Comparison of ENCODE assay signal across 1 cellular context in genomic region chr12:98503343-98503592, GRCh38.
TF ChIP-seq lines count a peak whose summit lies in the region.

No MANE protein-coding gene starts in this region.

TF ChIP-seq in HEK293, 187 proteins besides CTCF, POLR2A, EP300 and RAD21 (continued from another document and continues in another):
- TF ChIP-seq ELK4 (IDR thresholded peaks at IDR 0.05; ENCODE audit: borderline replicate concordance, low read depth, low read length) (no peak), MYNN (tag by site-specific recombination; IDR thresholded peaks at IDR 0.05; ENCODE audit: borderline replicate concordance) (no peak), ZNF664 (tag by site-specific recombination; IDR thresholded peaks at IDR 0.05) (no peak), ZNF639 (tag by site-specific recombination; IDR thresholded peaks at IDR 0.05) (no peak), ZNF449 (tag by site-specific recombination; IDR thresholded peaks at IDR 0.05) (no peak), SP7 (tag by site-specific recombination; IDR thresholded peaks at IDR 0.05) (peak; percentile 73), ZNF184 (tag by site-specific recombination; IDR thresholded peaks at IDR 0.05) (no peak; the same call in 1 of the 2 replicates), ZNF26 (tag by site-specific recombination; IDR thresholded peaks at IDR 0.05) (no peak), ZNF830 (tag by site-specific recombination; IDR thresholded peaks at IDR 0.05; ENCODE audit: low read depth) (no peak), BCL6B (tag by site-specific recombination; IDR thresholded peaks at IDR 0.05) (no peak), ZNF580 (tag by site-specific recombination; IDR thresholded peaks at IDR 0.05) (no peak), ZBTB49 (tag by site-specific recombination; IDR thresholded peaks at IDR 0.05; ENCODE audit: low read depth) (no peak), ZNF202 (tag by site-specific recombination; IDR thresholded peaks at IDR 0.05; ENCODE audit: borderline replicate concordance) (no peak), ZNF140 (tag by site-specific recombination; IDR thresholded peaks at IDR 0.05) (no peak), ATF2 (tag by site-specific recombination; IDR thresholded peaks at IDR 0.05; ENCODE audit: low read depth) (no peak), SP3 (tag by site-specific recombination; IDR thresholded peaks at IDR 0.05) (no peak), ZBTB21 (tag by site-specific recombination; IDR thresholded peaks at IDR 0.05) (no peak), ZNF362 (tag by site-specific recombination; IDR thresholded peaks at IDR 0.05) (no peak), ZSCAN18 (tag by site-specific recombination; IDR thresholded peaks at IDR 0.05) (peak; percentile 83; the same call in 1 of the 2 replicates), SALL2 (tag by site-specific recombination; IDR thresholded peaks at IDR 0.05; ENCODE audit: borderline replicate concordance) (no peak), ZSCAN23 (tag by site-specific recombination; IDR thresholded peaks at IDR 0.05) (no peak), ZNF529 (tag by site-specific recombination; IDR thresholded peaks at IDR 0.05; ENCODE audit: insufficient replicate concordance) (no peak), ZNF433 (tag by site-specific recombination; IDR thresholded peaks at IDR 0.05; ENCODE audit: low read depth) (no peak), ZNF624 (tag by site-specific recombination; IDR thresholded peaks at IDR 0.05) (no peak), ZNF157 (tag by site-specific recombination; IDR thresholded peaks at IDR 0.05) (no peak), ZNF155 (tag by site-specific recombination; IDR thresholded peaks at IDR 0.05) (no peak), PATZ1 (tag by site-specific recombination; IDR thresholded peaks at IDR 0.05) (no peak; the same call in 1 of the 2 replicates), ZNF133 (tag by site-specific recombination; IDR thresholded peaks at IDR 0.05) (no peak), ZNF10 (tag by site-specific recombination; IDR thresholded peaks at IDR 0.05) (no peak), ZBTB20 (tag by site-specific recombination; IDR thresholded peaks at IDR 0.05) (no peak; the same call in 1 of the 2 replicates), ZNF311 (tag by site-specific recombination; IDR thresholded peaks at IDR 0.05; ENCODE audit: borderline replicate concordance) (no peak), ZNF560 (tag by site-specific recombination; IDR thresholded peaks at IDR 0.05; ENCODE audit: borderline replicate concordance) (no peak), ZNF19 (tag by site-specific recombination; IDR thresholded peaks at IDR 0.05; ENCODE audit: low read depth) (no peak), ZNF24 (tag by site-specific recombination; IDR thresholded peaks at IDR 0.05) (no peak), ZNF266 (tag by site-specific recombination; IDR thresholded peaks at IDR 0.05; ENCODE audit: low read depth) (no peak), ZNF138 (tag by site-specific recombination; IDR thresholded peaks at IDR 0.05; ENCODE audit: borderline replicate concordance) (no peak), ZNF626 (tag by site-specific recombination; IDR thresholded peaks at IDR 0.05) (no peak), ZBTB17 (tag by site-specific recombination; IDR thresholded peaks at IDR 0.05) (no peak), GLIS2 (tag by site-specific recombination; IDR thresholded peaks at IDR 0.05) (no peak), ZNF629 (tag by site-specific recombination; IDR thresholded peaks at IDR 0.05) (peak; percentile 58; the same call in 1 of the 2 replicates), GLI2 (tag by site-specific recombination; IDR thresholded peaks at IDR 0.05; ENCODE audit: borderline replicate concordance, low read depth) (no peak; the same call in 1 of the 2 replicates), ZNF692 (tag by site-specific recombination; IDR thresholded peaks at IDR 0.05) (0 out of 2 replicates have a peak, but pooled peaks have one; percentile 25), TRIM28 (IDR thresholded peaks at IDR 0.05; ENCODE audit: borderline replicate concordance, low read length) (no peak; the same call in 1 of the 2 replicates), ZNF302 (tag by site-specific recombination; IDR thresholded peaks at IDR 0.05; ENCODE audit: low read depth) (no peak), ZNF776 (tag by site-specific recombination; IDR thresholded peaks at IDR 0.05; ENCODE audit: borderline replicate concordance) (no peak), ZNF670 (tag by site-specific recombination; IDR thresholded peaks at IDR 0.05; ENCODE audit: low read depth) (no peak), ZNF555 (tag by site-specific recombination; conservative IDR thresholded peaks at IDR 0.05) (no peak), KLF1 (tag by site-specific recombination; IDR thresholded peaks at IDR 0.05) (no peak), KLF16 (tag by site-specific recombination; IDR thresholded peaks at IDR 0.05) (no peak; the same call in 1 of the 2 replicates)
